21 cellular contexts compared by ENCODE assay signal in the genomic region with DNA sequence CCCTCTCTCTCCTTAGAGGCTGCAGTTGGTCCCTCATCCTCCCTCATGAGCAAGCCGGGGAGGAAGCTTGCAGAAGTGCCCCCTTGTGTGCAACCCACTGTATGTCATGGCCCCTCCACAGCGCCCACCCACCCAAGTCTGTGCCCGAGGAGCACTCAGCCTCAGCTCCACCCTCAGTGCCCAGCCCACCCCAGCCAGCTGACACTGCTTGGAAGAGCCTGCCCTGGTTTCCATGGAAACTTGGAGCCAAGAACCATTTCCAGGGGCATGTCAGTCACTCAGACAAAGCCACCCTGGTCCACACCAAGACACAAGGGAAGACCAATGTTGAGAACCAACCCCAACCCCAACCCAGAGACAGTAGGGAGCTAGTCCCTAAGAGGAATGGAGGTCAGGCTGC.
A peak's percentile ranks its signal among the peaks of the same experiment; 100 is the strongest.
DNase-seq lines count a peak whose midpoint lies in the region; ATAC-seq and TF ChIP-seq lines count a peak whose summit lies in the region.
"Had no signal": no experiment of that assay in that cellular context is flagged by ENCODE, and none has a peak within 500 bp of the region (broad histone marks: within the 10 kb centered on the region; RNA-seq: fewer than 3 reads in every experiment).

No MANE protein-coding gene starts in this region.

- H4K20me1 ChIP-seq in neural progenitor cell (ENCODE audit: low read depth): peaks cover 95% of the 10 kb centered on the region

- no peak for ATAC-seq in natural killer cell treated with Interleukin-12 subunit alpha and Interleukin-12 subunit beta and Interleukin-15 and Interleukin-18, amount 100 ng/mL, for 72 hours
- ATAC-seq in natural killer cell (no peak), GM19397 (IDR thresholded peaks at IDR 0.05; ENCODE audit: unreplicated experiment) (no peak)
- ATAC-seq: HepG2 had no signal

- H3K27me3 Mint-ChIP-seq in natural killer cell treated with Interleukin-12 subunit alpha and Interleukin-12 subunit beta and Interleukin-15 and Interleukin-18, amount 100 ng/mL, for 72 hours: peaks cover 53 to 63% of the 10 kb centered on the region in 2 donors
- peaks cover 53 to 65% of the 10 kb centered on the region in 2 donors for H3K27me3 Mint-ChIP-seq in natural killer cell (ENCODE audit: low read depth in 2 of 2)
- peaks cover 95% of the 10 kb centered on the region for H3K27me3 Mint-ChIP-seq in endodermal cell (ENCODE audit: insufficient read depth)
- peaks cover 65% of the 10 kb centered on the region for H3K27me3 Mint-ChIP-seq in neural progenitor cell (ENCODE audit: insufficient read depth, low read depth)
- H3K27me3 Mint-ChIP-seq in activated T-cell treated with anti-CD3 and anti-CD28 coated beads, Interleukin-2, amount 50 U/mL, for 24 hours: peaks cover 87% of the 10 kb centered on the region

- intact Hi-C loops in natural killer cell (cut with micrococcal nuclease): loop anchor here (5.0 kb wide), 2 partner anchors 153 to 263 kb away; no protein-coding TSS in a partner anchor

- H3K9me3 ChIP-seq in endodermal cell (ENCODE audit: control insufficient read depth, low read length) (no peaks in the 10 kb centered on the region), neural progenitor cell (ENCODE audit: low read depth) (no peaks in the 10 kb centered on the region)
- H3K9me3 ChIP-seq: HAP-1, SK-N-SH had no signal

- no peaks in the 10 kb centered on the region for H3K79me2 ChIP-seq in neural progenitor cell (ENCODE audit: low read depth)

- H3K36me3 ChIP-seq in endodermal cell (ENCODE audit: control insufficient read depth, insufficient read depth, low read length): no peaks in the 10 kb centered on the region
- no peaks in the 10 kb centered on the region for H3K36me3 ChIP-seq in neural progenitor cell
- H3K36me3 ChIP-seq: HAP-1 had no signal

- H3K9me3 Mint-ChIP-seq in natural killer cell treated with Interleukin-12 subunit alpha and Interleukin-12 subunit beta and Interleukin-15 and Interleukin-18, amount 100 ng/mL, for 72 hours: no peaks in the 10 kb centered on the region
- H3K9me3 Mint-ChIP-seq in natural killer cell (no peaks in the 10 kb centered on the region), endodermal cell (no peaks in the 10 kb centered on the region), neural progenitor cell (no peaks in the 10 kb centered on the region)
- no peaks in the 10 kb centered on the region for H3K9me3 Mint-ChIP-seq in activated T-cell treated with anti-CD3 and anti-CD28 coated beads, Interleukin-2, amount 50 U/mL, for 24 hours

- 56 to 57% methylated on average over 1 to 3 of the region's 3 CpGs for WGBS in endodermal cell (ENCODE audit: insufficient coverage in 1 of 2, insufficient read length in 1 of 2), 2 experiments

- H3K27ac ChIP-seq in endodermal cell (ENCODE audit: low read depth, low read length) (no peak overlapping the region), neural progenitor cell (no peak overlapping the region)
- H3K27ac ChIP-seq: C4-2B, GM23248, KMS-11 had no signal

- no peak overlapping the region for H2AFZ ChIP-seq in neural progenitor cell (replicated peaks)
- H2AFZ ChIP-seq: GM23248 had no signal

- no peaks in the 10 kb centered on the region for H3K36me3 Mint-ChIP-seq in natural killer cell treated with Interleukin-12 subunit alpha and Interleukin-12 subunit beta and Interleukin-15 and Interleukin-18, amount 100 ng/mL, for 72 hours
- H3K36me3 Mint-ChIP-seq in natural killer cell (no peaks in the 10 kb centered on the region), endodermal cell (ENCODE audit: low read depth) (no peaks in the 10 kb centered on the region), neural progenitor cell (no peaks in the 10 kb centered on the region)
- no peaks in the 10 kb centered on the region for H3K36me3 Mint-ChIP-seq in activated T-cell treated with anti-CD3 and anti-CD28 coated beads, Interleukin-2, amount 50 U/mL, for 24 hours (ENCODE audit: low read depth)

- H3F3A ChIP-seq in neural progenitor cell (ENCODE audit: low read depth): peaks cover 34% of the 10 kb centered on the region

- peaks cover 3% of the 10 kb centered on the region for H3K4me1 ChIP-seq in endodermal cell (ENCODE audit: control insufficient read depth, insufficient read depth, low read length)
- peaks cover 34% of the 10 kb centered on the region for H3K4me1 ChIP-seq in neural progenitor cell

- no peak for DNase-seq in natural killer cell treated with Interleukin-12 subunit alpha and Interleukin-12 subunit beta and Interleukin-15 and Interleukin-18, amount 100 ng/mL, for 72 hours (ENCODE audit: low spot score)
- DNase-seq in natural killer cell (no peak), endodermal cell (peak; percentile 35), neural progenitor cell (ENCODE audit: low spot score) (no peak), NCI-H226 (no peak)
- DNase-seq in activated T-cell treated with anti-CD3 and anti-CD28 coated beads, Interleukin-2, amount 50 U/mL, for 24 hours: no peak
- DNase-seq: GDM1, GM23248, NCI-H1436, NCI-H1930, NCI-H2171 treated with DMSO at 0.1 percent for 48 hours, NCI-H510A, NCI-H82, RPMI8226, SHP77 treated with DMSO at 0.1 percent for 48 hours, SK-N-SH had no signal

- H3K27me3 ChIP-seq in endodermal cell (ENCODE audit: control insufficient read depth, insufficient read depth, low read length, poor library complexity, severe bottlenecking) (peaks cover 100% of the 10 kb centered on the region), neural progenitor cell (peaks cover 100% of the 10 kb centered on the region)

- no peak for TF ChIP-seq CTCF in natural killer cell (IDR thresholded peaks at IDR 0.05)
- TF ChIP-seq CTCF in endodermal cell (conservative IDR thresholded peaks at IDR 0.05): no peak
- no peak for TF ChIP-seq CTCF in neural progenitor cell (IDR thresholded peaks at IDR 0.05)

- H3K9ac ChIP-seq in endodermal cell (ENCODE audit: extremely low read depth, low read length, poor library complexity, severe bottlenecking) (no peak overlapping the region), neural progenitor cell (no peak overlapping the region)
- H3K9ac ChIP-seq: GM23248, KMS-11, SK-N-SH had no signal

- H3K27ac Mint-ChIP-seq in natural killer cell treated with Interleukin-12 subunit alpha and Interleukin-12 subunit beta and Interleukin-15 and Interleukin-18, amount 100 ng/mL, for 72 hours: no peak overlapping the region
- H3K27ac Mint-ChIP-seq in natural killer cell (no peak overlapping the region), endodermal cell (no peak overlapping the region), neural progenitor cell (no peak overlapping the region)
- no peak overlapping the region for H3K27ac Mint-ChIP-seq in activated T-cell treated with anti-CD3 and anti-CD28 coated beads, Interleukin-2, amount 50 U/mL, for 24 hours

- peak overlapping the region; percentile 32 for H3K4me3 Mint-ChIP-seq in natural killer cell treated with Interleukin-12 subunit alpha and Interleukin-12 subunit beta and Interleukin-15 and Interleukin-18, amount 100 ng/mL, for 72 hours
- H3K4me3 Mint-ChIP-seq in natural killer cell: no peak overlapping the region
- no peak overlapping the region for H3K4me3 Mint-ChIP-seq in endodermal cell
- peak overlapping the region; percentile 60 for H3K4me3 Mint-ChIP-seq in neural progenitor cell
- no peak overlapping the region for H3K4me3 Mint-ChIP-seq in activated T-cell treated with anti-CD3 and anti-CD28 coated beads, Interleukin-2, amount 50 U/mL, for 24 hours

- H3K4me1 Mint-ChIP-seq in natural killer cell treated with Interleukin-12 subunit alpha and Interleukin-12 subunit beta and Interleukin-15 and Interleukin-18, amount 100 ng/mL, for 72 hours (ENCODE audit: low read depth in 2 of 2): peaks cover 14 to 17% of the 10 kb centered on the region in 2 donors
- H3K4me1 Mint-ChIP-seq in natural killer cell (peaks cover 22 to 38% of the 10 kb centered on the region in 2 donors), endodermal cell (peaks cover 12% of the 10 kb centered on the region), neural progenitor cell (peaks cover 28% of the 10 kb centered on the region)
- peaks cover 17% of the 10 kb centered on the region for H3K4me1 Mint-ChIP-seq in activated T-cell treated with anti-CD3 and anti-CD28 coated beads, Interleukin-2, amount 50 U/mL, for 24 hours (ENCODE audit: low read depth)

- no peak overlapping the region for H3K4me3 ChIP-seq in endodermal cell (ENCODE audit: low read length)
- H3K4me3 ChIP-seq in neural progenitor cell: no peak overlapping the region
- H3K4me3 ChIP-seq: GM23248, HAP-1 had no signal

- no peak overlapping the region for H3K4me2 ChIP-seq in neural progenitor cell
- H3K4me2 ChIP-seq: KMS-11, SK-N-SH had no signal

Comparison
In these comparisons a context has a peak if more than half of its experiments do, and no peak if none do; other contexts are left out.
1. H3K4me3 Mint-ChIP-seq: peak in natural killer cell treated with Interleukin-12 subunit alpha and Interleukin-12 subunit beta and Interleukin-15 and Interleukin-18, amount 100 ng/mL, for 72 hours (single experiment) and neural progenitor cell (single experiment); none in natural killer cell (single experiment), endodermal cell (single experiment) and activated T-cell treated with anti-CD3 and anti-CD28 coated beads, Interleukin-2, amount 50 U/mL, for 24 hours (single experiment).